Comparison of ENCODE assay signal across 12 cellular contexts in genomic region chr1:149942207-149942606, GRCh38. TPM values are rescaled to one million over a fixed set of nuclear protein-coding genes. Genes with fewer than 3 reads are reported as not detected.
DNase-seq lines count a peak whose midpoint lies in the region; ATAC-seq, FAIRE-seq and TF ChIP-seq lines count a peak whose summit lies in the region.
"Had no signal": no experiment of that assay in that cellular context is flagged by ENCODE, and none has a peak within 500 bp of the region (broad histone marks: within the 10 kb centered on the region; RNA-seq: fewer than 3 reads in every experiment).

No MANE protein-coding gene starts in this region.

- FAIRE-seq in A549 (lab: Jason Lieb, UNC) (no peak), HepG2 (lab: Jason Lieb, UNC) (peak; percentile 56)
- FAIRE-seq: colon had no signal

- DNase-seq in A549 (ENCODE audit: low read depth in 1 of 2, low spot score in 1 of 2) = peak; percentile 49 to 58
- DNase-seq in cardiac fibroblast (ENCODE audit: low read depth in 2 of 2) = peak; percentile 51 to 64
- peak; percentile 56 for DNase-seq in HepG2 (ENCODE audit: low spot score)
- no peak for DNase-seq in SW 1271 (lab: John Stamatoyannopoulos, UW)
- no peak for DNase-seq in NOMO-1 treated with dmso at 0.1 percent for 144 hours (lab: John Stamatoyannopoulos, UW; ENCODE audit: unreplicated experiment)
- DNase-seq in natural killer cell = no peak
- DNase-seq: activated CD4-positive, CD25-positive, alpha-beta regulatory T cell treated with anti-CD3 and anti-CD28 coated beads, Interleukin-2, amount 50 U/mL, for 72 hours; DMS153 had no signal

- H3K4me3 ChIP-seq in A549 = no peak overlapping the region
- H3K4me3 ChIP-seq in HUES64 (ENCODE audit: low read length) = no peak overlapping the region
- H3K4me3 ChIP-seq in cardiac fibroblast (replicated peaks in 1 of 2; ENCODE audit: low read depth in 2 of 2, low read length in 2 of 2) = no peak overlapping the region
- no peak overlapping the region for H3K4me3 ChIP-seq in HepG2 (replicated peaks in 1 of 3; ENCODE audit: insufficient read depth in 1 of 3, low read depth in 2 of 3, low read length in 3 of 3)

- H3K9ac ChIP-seq in HUES64 (ENCODE audit: low read depth, low read length) = peak overlapping the region; percentile 35; the same call in 1 of the 2 replicates
- no peak overlapping the region for H3K9ac ChIP-seq in HepG2 (ENCODE audit: insufficient read depth, low read depth, low read length)

- H3K4me1 ChIP-seq in A549 (peaks cover 37% of the 10 kb centered on the region), HUES64 (ENCODE audit: insufficient read depth, low read length) (peaks cover 49% of the 10 kb centered on the region), HepG2 (ENCODE audit: insufficient read depth, low read length) (peaks cover 33% of the 10 kb centered on the region)

- ATAC-seq in A549 (peak; percentile 43 to 69; a peak in 4 of 6 replicates), HepG2 (peak; percentile 80), HG03571 (IDR thresholded peaks at IDR 0.05; ENCODE audit: unreplicated experiment) (no peak), natural killer cell (no peak)

- H3K4me2 ChIP-seq in A549 = no peak overlapping the region
- no peak overlapping the region for H3K4me2 ChIP-seq in HepG2 (ENCODE audit: low read depth, low read length)

- peaks cover 0 to 8% of the 10 kb centered on the region in 2 donors for H3K4me1 Mint-ChIP-seq in natural killer cell

- H4K20me1 ChIP-seq in HepG2 (ENCODE audit: insufficient read depth, low read length) = no peaks in the 10 kb centered on the region

- intact Hi-C loops in HepG2 (cut with micrococcal nuclease; ENCODE audit: unreplicated experiment) = loop anchor here (1.0 kb wide), 1 partner anchor 54 kb away; no protein-coding TSS in a partner anchor
- intact Hi-C loops in natural killer cell (cut with micrococcal nuclease) = no loop called here

- H3K27me3 ChIP-seq in HUES64 (ENCODE audit: insufficient read depth, low read length) (no peaks in the 10 kb centered on the region), HepG2 (ENCODE audit: control insufficient read depth in 1 of 2, insufficient read depth in 2 of 2, low read length in 2 of 2) (no peaks in the 10 kb centered on the region)

- TF ChIP-seq RAD21 in A549 (conservative IDR thresholded peaks at IDR 0.05 in 1 of 2, IDR thresholded peaks at IDR 0.05 in 1 of 2) (peak; percentile 33 to 39; a peak in 3 of 5 replicates), HepG2 (CRISPR knock-in tag; IDR thresholded peaks at IDR 0.05) (peak; percentile 22; the same call in 1 of the 2 replicates)

- no peak overlapping the region for H3K27ac Mint-ChIP-seq in natural killer cell

- CTCF ChIA-PET in A549 (lab: Yijun Ruan, JAX) = interaction anchor here (0.5 to 2.4 kb wide), 9 partner anchors 9 to 245 kb away, joined by 3 to 9 read pairs (median 4); a partner anchor contains a TSS
- CTCF ChIA-PET in HepG2 (lab: Yijun Ruan, JAX; ENCODE audit: low intra/inter-chr PET ratio, low total read pairs) = interaction anchor here (1.3 kb wide), 1 partner anchor 54 kb away, joined by 6 read pairs; no protein-coding TSS in a partner anchor

- H3K4me3 Mint-ChIP-seq in natural killer cell = no peak overlapping the region
- H3K4me3 Mint-ChIP-seq: stimulated activated naive CD8-positive, alpha-beta T cell treated with anti-CD3 and anti-CD28 coated beads, Interleukin-15, Interleukin-2, amounts not matched to agents 100 ng/mL and 50 ng/mL, for 24 hours had no signal

- in situ Hi-C loops in HepG2 (cut with HindIII; ENCODE audit: extremely low pct_ligation_motif_present, low pct_unique_long_range_greater_than_20kb) = no loop called here

- H3K27ac ChIP-seq in A549 (no peak overlapping the region), HUES64 (ENCODE audit: low read depth, low read length) (no peak overlapping the region; the same call in none of the 2 replicates), HepG2 (ENCODE audit: extremely low read length, insufficient read depth, low read length) (no peak overlapping the region)

- peaks cover 26% of the 10 kb centered on the region for H3K36me3 ChIP-seq in HUES64 (ENCODE audit: insufficient read depth, low read length)
- peaks cover 5 to 22% of the 10 kb centered on the region in 2 experiments; a peak in 3 of 5 replicates for H3K36me3 ChIP-seq in HepG2 (replicated peaks in 1 of 2; ENCODE audit: control insufficient read depth in 1 of 2, insufficient read depth in 2 of 2, low read length in 2 of 2)

- no peaks in the 10 kb centered on the region for H3K27me3 Mint-ChIP-seq in natural killer cell (ENCODE audit: low read depth in 2 of 2)
- H3K27me3 Mint-ChIP-seq: stimulated activated naive CD8-positive, alpha-beta T cell treated with anti-CD3 and anti-CD28 coated beads, Interleukin-15, Interleukin-2, amounts not matched to agents 100 ng/mL and 50 ng/mL, for 24 hours had no signal

- no peaks in the 10 kb centered on the region for H3K79me2 ChIP-seq in HepG2 (ENCODE audit: insufficient read depth, low read length)

- no peaks in the 10 kb centered on the region for H3K9me3 ChIP-seq in A549
- H3K9me3 ChIP-seq in HUES64 (ENCODE audit: insufficient read depth, low read depth, low read length) = no peaks in the 10 kb centered on the region
- H3K9me3 ChIP-seq in HepG2 (ENCODE audit: low read length) = no peaks in the 10 kb centered on the region

- POLR2A ChIA-PET in A549 (lab: Yijun Ruan, JAX) = interaction anchor here (1.5 kb wide), 1 partner anchor 55 kb away, joined by 16 read pairs; a partner anchor contains a TSS
- POLR2A ChIA-PET in HepG2 (lab: Yijun Ruan, JAX) = interaction anchor here (1.1 to 1.7 kb wide), 2 partner anchors 54 to 69 kb away, joined by 3 to 22 read pairs; partner anchors contain the start of gene OTUD7B

- H3K9me3 Mint-ChIP-seq in natural killer cell = no peaks in the 10 kb centered on the region
- H3K9me3 Mint-ChIP-seq: stimulated activated naive CD8-positive, alpha-beta T cell treated with anti-CD3 and anti-CD28 coated beads, Interleukin-15, Interleukin-2, amounts not matched to agents 100 ng/mL and 50 ng/mL, for 24 hours had no signal

- no TSS peak for BruUV-seq in HepG2 (replicated peaks; lab: Mats Ljungman, UMichigan)

- peaks cover 11% of the 10 kb centered on the region for H3K36me3 Mint-ChIP-seq in natural killer cell

- 57% methylated on average over 5 of the region's 5 CpGs for WGBS in A549 (ENCODE audit: missing lambda C conversion rate)
- 70% methylated on average over 4 of the region's 5 CpGs for WGBS in HUES64
- 44% methylated on average over 5 of the region's 5 CpGs for WGBS in HepG2 (ENCODE audit: low lambda C conversion rate)

- no peak overlapping the region for H2AFZ ChIP-seq in HepG2 (ENCODE audit: low read length)

- no peak for TF ChIP-seq EP300 in A549 (IDR thresholded peaks at IDR 0.05)
- TF ChIP-seq EP300 in HepG2 (IDR thresholded peaks at IDR 0.05; ENCODE audit: low read depth in 2 of 2, low read length in 2 of 2) = no peak
- no peak for TF ChIP-seq EP300 in HepG2 (CRISPR knock-in tag; IDR thresholded peaks at IDR 0.05; ENCODE audit: borderline replicate concordance)

- no peak for TF ChIP-seq POLR2A in A549 (IDR thresholded peaks at IDR 0.05; ENCODE audit: low read length)
- no peak for TF ChIP-seq POLR2A in HepG2 (IDR thresholded peaks at IDR 0.05; ENCODE audit: insufficient read depth in 1 of 2, low read depth in 2 of 2, low read length in 2 of 2)

- no peak; the same call in 1 of the 3 replicates for TF ChIP-seq CTCF in A549 (IDR thresholded peaks at IDR 0.05)
- peak; percentile 32 for TF ChIP-seq CTCF in cardiac fibroblast (IDR thresholded peaks at IDR 0.05; ENCODE audit: low read depth, low read length)
- TF ChIP-seq CTCF in HepG2 (CRISPR knock-in tag; IDR thresholded peaks at IDR 0.05) = peak; percentile 64
- TF ChIP-seq CTCF in natural killer cell (IDR thresholded peaks at IDR 0.05) = no peak

RNA-seq across cellular contexts. Expression of gene MTMR11, which starts 5.5 kb away (rescaled TPM):
- polyA plus RNA-seq in A549 (2011; rRNA removed) (31.2 and 34.8 TPM in 2 replicates), A549 (2017; fragmentation: RNase III; extraction: RNeasy Plus Mini Kit Qiagen cat#74134 plus additional on column Dnase treatment) (10.9 to 16.2 TPM (median 14.5 TPM) in 3 replicates), HepG2 (2011; rRNA removed) (2.8 and 4.0 TPM in 2 replicates)
- polyA plus RNA-seq in A549 (2012; cell fraction: cytosol; rRNA removed) = 9.7 and 11.3 TPM in 2 replicates
- 40.4 and 50.0 TPM in 2 replicates for polyA plus RNA-seq in A549 (2012; cell fraction: nucleus; rRNA removed)
- polyA minus RNA-seq in A549 (2011; rRNA and poly(A)+ RNA removed) = 50.3 and 50.4 TPM in 2 replicates
- 2.0 TPM for polyA plus RNA-seq in HUES64 (2013, experiment 1 of 2)
- 1.8 TPM for polyA plus RNA-seq in HUES64 (2013, experiment 2 of 2)
- total RNA-seq in HepG2 (2016; rRNA removed; fragmentation: Illumina TruSeq; extraction: Trizol) (0.27 and 0.49 TPM in 2 replicates), natural killer cell (1 to 10 TPM; 1.8 to 3.0 (median 2.9) TPM)
- total RNA-seq in HepG2 (2016; cell fraction: cytosol; rRNA removed; fragmentation: Illumina TruSeq; extraction: Trizol; ENCODE audit: low read depth) = not detected in 2 replicates
- 0.48 and 0.61 TPM in 2 replicates for total RNA-seq in HepG2 (2016; cell fraction: insoluble cytoplasmic fraction; rRNA removed; fragmentation: Illumina TruSeq; extraction: Trizol)
- 0.09 and 0.28 TPM in 2 replicates for total RNA-seq in HepG2 (2016; cell fraction: membrane; rRNA removed; fragmentation: Illumina TruSeq; extraction: Trizol)
- total RNA-seq in HepG2 (2016; cell fraction: nucleus; rRNA removed; fragmentation: Illumina TruSeq; extraction: Trizol) = 0.65 and 0.72 TPM in 2 replicates
- polyA plus RNA-seq in HepG2 (2011; cell fraction: cytosol; rRNA removed) = 1.5 and 2.7 TPM in 2 replicates
- polyA plus RNA-seq in HepG2 (2011; cell fraction: nucleus; rRNA removed) = 10.8 and 17.5 TPM in 2 replicates
- polyA plus RNA-seq in HepG2 (2012) = 2.8 and 4.1 TPM in 2 replicates
- polyA plus RNA-seq in HepG2 (2016; cell fraction: cytosol; fragmentation: Illumina TruSeq; extraction: Trizol; ENCODE audit: low read depth) = 0.11 TPM in 1 of 2 replicates, not detected in the other
- polyA plus RNA-seq in HepG2 (2016; cell fraction: insoluble cytoplasmic fraction; fragmentation: Illumina TruSeq; extraction: Trizol; ENCODE audit: low read depth) = 0.31 and 0.47 TPM in 2 replicates
- 0.16 TPM in 1 of 2 replicates, not detected in the other for polyA plus RNA-seq in HepG2 (2016; cell fraction: membrane; fragmentation: Illumina TruSeq; extraction: Trizol; ENCODE audit: low read depth)
- polyA plus RNA-seq in HepG2 (2016; cell fraction: nucleus; fragmentation: Illumina TruSeq; extraction: Trizol; ENCODE audit: insufficient read depth, low read depth) = 1.5 and 2.0 TPM in 2 replicates
- polyA minus RNA-seq in HepG2 (2011; rRNA and poly(A)+ RNA removed; ENCODE audit: low replicate concordance) = 4.0 and 9.4 TPM in 2 replicates
- polyA minus RNA-seq in HepG2 (2011; cell fraction: cytosol; rRNA and poly(A)+ RNA removed) = 0.89 and 1.3 TPM in 2 replicates
- 5.4 and 10.2 TPM in 2 replicates for polyA minus RNA-seq in HepG2 (2011; cell fraction: nucleus; rRNA and poly(A)+ RNA removed)

RNA-seq across cellular contexts. Expression of gene SF3B4, which starts 14.6 kb away (rescaled TPM):
- polyA plus RNA-seq in A549 (2011; rRNA removed) (71.2 and 95.1 TPM in 2 replicates), A549 (2017; fragmentation: RNase III; extraction: RNeasy Plus Mini Kit Qiagen cat#74134 plus additional on column Dnase treatment) (92.3 to 97.7 TPM (median 94.6 TPM) in 3 replicates), HepG2 (2011; rRNA removed) (13.8 and 14.6 TPM in 2 replicates)
- polyA plus RNA-seq in A549 (2012; cell fraction: cytosol; rRNA removed) = 72.5 and 101 TPM in 2 replicates
- polyA plus RNA-seq in A549 (2012; cell fraction: nucleus; rRNA removed) = 146 TPM in 2 replicates
- 73.2 and 78.5 TPM in 2 replicates for polyA minus RNA-seq in A549 (2011; rRNA and poly(A)+ RNA removed)
- polyA plus RNA-seq in HUES64 (2013, experiment 1 of 2) = 87.5 TPM
- polyA plus RNA-seq in HUES64 (2013, experiment 2 of 2) = 85.1 TPM
- total RNA-seq in HepG2 (2016; rRNA removed; fragmentation: Illumina TruSeq; extraction: Trizol) (14.8 and 24.6 TPM in 2 replicates), natural killer cell (10 to 100 TPM; 67.3 to 73.7 (median 68.5) TPM)
- 3.4 and 4.9 TPM in 2 replicates for total RNA-seq in HepG2 (2016; cell fraction: cytosol; rRNA removed; fragmentation: Illumina TruSeq; extraction: Trizol; ENCODE audit: low read depth)
- total RNA-seq in HepG2 (2016; cell fraction: insoluble cytoplasmic fraction; rRNA removed; fragmentation: Illumina TruSeq; extraction: Trizol) = 11.6 and 24.9 TPM in 2 replicates
- total RNA-seq in HepG2 (2016; cell fraction: membrane; rRNA removed; fragmentation: Illumina TruSeq; extraction: Trizol) = 10.3 and 11.6 TPM in 2 replicates
- total RNA-seq in HepG2 (2016; cell fraction: nucleus; rRNA removed; fragmentation: Illumina TruSeq; extraction: Trizol) = 11.4 and 16.3 TPM in 2 replicates
- polyA plus RNA-seq in HepG2 (2011; cell fraction: cytosol; rRNA removed) = 9.1 and 10.1 TPM in 2 replicates
- 10.6 and 12.6 TPM in 2 replicates for polyA plus RNA-seq in HepG2 (2011; cell fraction: nucleus; rRNA removed)
- 36.2 and 39.4 TPM in 2 replicates for polyA plus RNA-seq in HepG2 (2012)
- polyA plus RNA-seq in HepG2 (2016; cell fraction: cytosol; fragmentation: Illumina TruSeq; extraction: Trizol; ENCODE audit: low read depth) = 11.3 and 13.8 TPM in 2 replicates
- polyA plus RNA-seq in HepG2 (2016; cell fraction: insoluble cytoplasmic fraction; fragmentation: Illumina TruSeq; extraction: Trizol; ENCODE audit: low read depth) = 37.5 and 53.9 TPM in 2 replicates
- 17.3 and 22.1 TPM in 2 replicates for polyA plus RNA-seq in HepG2 (2016; cell fraction: membrane; fragmentation: Illumina TruSeq; extraction: Trizol; ENCODE audit: low read depth)
- 28.9 and 31.3 TPM in 2 replicates for polyA plus RNA-seq in HepG2 (2016; cell fraction: nucleus; fragmentation: Illumina TruSeq; extraction: Trizol; ENCODE audit: insufficient read depth, low read depth)
- 14.9 and 44.2 TPM in 2 replicates for polyA minus RNA-seq in HepG2 (2011; rRNA and poly(A)+ RNA removed; ENCODE audit: low replicate concordance)
- polyA minus RNA-seq in HepG2 (2011; cell fraction: cytosol; rRNA and poly(A)+ RNA removed) = 14.8 and 15.7 TPM in 2 replicates
- 12.9 and 16.2 TPM in 2 replicates for polyA minus RNA-seq in HepG2 (2011; cell fraction: nucleus; rRNA and poly(A)+ RNA removed)

RNA-seq across cellular contexts. Expression of gene SV2A, which starts 24.6 kb away (rescaled TPM):
- polyA plus RNA-seq in A549 (2011; rRNA removed) (0.04 and 0.05 TPM in 2 replicates), A549 (2017; fragmentation: RNase III; extraction: RNeasy Plus Mini Kit Qiagen cat#74134 plus additional on column Dnase treatment) (0.07 to 0.13 TPM (median 0.08 TPM) in 3 replicates), HepG2 (2011; rRNA removed) (1.9 and 3.3 TPM in 2 replicates)
- polyA plus RNA-seq in A549 (2012; cell fraction: cytosol; rRNA removed) = 0.12 TPM in 2 replicates
- 0.37 and 0.62 TPM in 2 replicates for polyA plus RNA-seq in A549 (2012; cell fraction: nucleus; rRNA removed)
- polyA minus RNA-seq in A549 (2011; rRNA and poly(A)+ RNA removed) = 0.10 and 0.17 TPM in 2 replicates
- polyA plus RNA-seq in HUES64 (2013, experiment 1 of 2) = 36.8 TPM
- polyA plus RNA-seq in HUES64 (2013, experiment 2 of 2) = 37.2 TPM
- total RNA-seq in HepG2 (2016; rRNA removed; fragmentation: Illumina TruSeq; extraction: Trizol) (0.45 and 0.84 TPM in 2 replicates), natural killer cell (1 to 10 TPM in 2 of 3 donors, under 1 TPM in 1; 0.73 to 3.9 (median 1.3) TPM)
- total RNA-seq in HepG2 (2016; cell fraction: cytosol; rRNA removed; fragmentation: Illumina TruSeq; extraction: Trizol; ENCODE audit: low read depth) = 0.10 and 0.18 TPM in 2 replicates
- 0.55 and 0.89 TPM in 2 replicates for total RNA-seq in HepG2 (2016; cell fraction: insoluble cytoplasmic fraction; rRNA removed; fragmentation: Illumina TruSeq; extraction: Trizol)
- 0.22 and 0.34 TPM in 2 replicates for total RNA-seq in HepG2 (2016; cell fraction: membrane; rRNA removed; fragmentation: Illumina TruSeq; extraction: Trizol)
- total RNA-seq in HepG2 (2016; cell fraction: nucleus; rRNA removed; fragmentation: Illumina TruSeq; extraction: Trizol) = 0.84 and 1.3 TPM in 2 replicates
- 2.0 and 3.0 TPM in 2 replicates for polyA plus RNA-seq in HepG2 (2011; cell fraction: cytosol; rRNA removed)
- 3.7 and 5.5 TPM in 2 replicates for polyA plus RNA-seq in HepG2 (2011; cell fraction: nucleus; rRNA removed)
- 1.8 and 4.2 TPM in 2 replicates for polyA plus RNA-seq in HepG2 (2012)
- polyA plus RNA-seq in HepG2 (2016; cell fraction: cytosol; fragmentation: Illumina TruSeq; extraction: Trizol; ENCODE audit: low read depth) = 0.05 and 0.08 TPM in 2 replicates
- 0.45 and 0.50 TPM in 2 replicates for polyA plus RNA-seq in HepG2 (2016; cell fraction: insoluble cytoplasmic fraction; fragmentation: Illumina TruSeq; extraction: Trizol; ENCODE audit: low read depth)
- polyA plus RNA-seq in HepG2 (2016; cell fraction: membrane; fragmentation: Illumina TruSeq; extraction: Trizol; ENCODE audit: low read depth) = 0.13 and 0.18 TPM in 2 replicates
- 1.7 and 2.1 TPM in 2 replicates for polyA plus RNA-seq in HepG2 (2016; cell fraction: nucleus; fragmentation: Illumina TruSeq; extraction: Trizol; ENCODE audit: insufficient read depth, low read depth)
- 0.19 and 5.4 TPM in 2 replicates for polyA minus RNA-seq in HepG2 (2011; rRNA and poly(A)+ RNA removed; ENCODE audit: low replicate concordance)
- 1.5 and 1.9 TPM in 2 replicates for polyA minus RNA-seq in HepG2 (2011; cell fraction: cytosol; rRNA and poly(A)+ RNA removed)
- polyA minus RNA-seq in HepG2 (2011; cell fraction: nucleus; rRNA and poly(A)+ RNA removed) = 2.1 and 2.9 TPM in 2 replicates

RNA-seq across cellular contexts. Expression of gene BOLA1, which starts 42.8 kb away (rescaled TPM):
- 26.7 and 27.5 TPM in 2 replicates for polyA plus RNA-seq in A549 (2011; rRNA removed)
- polyA plus RNA-seq in A549 (2012; cell fraction: cytosol; rRNA removed) = 52.7 and 54.8 TPM in 2 replicates
- polyA plus RNA-seq in A549 (2012; cell fraction: nucleus; rRNA removed) = 39.5 and 45.1 TPM in 2 replicates
- polyA plus RNA-seq in A549 (2017; fragmentation: RNase III; extraction: RNeasy Plus Mini Kit Qiagen cat#74134 plus additional on column Dnase treatment) = 22.8 to 25.4 TPM (median 23.7 TPM) in 3 replicates
- 2.6 and 2.8 TPM in 2 replicates for polyA minus RNA-seq in A549 (2011; rRNA and poly(A)+ RNA removed)
- 3.7 TPM for polyA plus RNA-seq in HUES64 (2013, experiment 1 of 2)
- 5.2 TPM for polyA plus RNA-seq in HUES64 (2013, experiment 2 of 2)
- 3.1 and 4.2 TPM in 2 replicates for total RNA-seq in HepG2 (2016; rRNA removed; fragmentation: Illumina TruSeq; extraction: Trizol)
- total RNA-seq in HepG2 (2016; cell fraction: cytosol; rRNA removed; fragmentation: Illumina TruSeq; extraction: Trizol; ENCODE audit: low read depth) = 2.1 and 2.4 TPM in 2 replicates
- total RNA-seq in HepG2 (2016; cell fraction: insoluble cytoplasmic fraction; rRNA removed; fragmentation: Illumina TruSeq; extraction: Trizol) = 3.6 and 3.9 TPM in 2 replicates
- total RNA-seq in HepG2 (2016; cell fraction: membrane; rRNA removed; fragmentation: Illumina TruSeq; extraction: Trizol) = 2.0 and 2.7 TPM in 2 replicates
- 3.2 and 3.5 TPM in 2 replicates for total RNA-seq in HepG2 (2016; cell fraction: nucleus; rRNA removed; fragmentation: Illumina TruSeq; extraction: Trizol)
- 2.9 and 3.2 TPM in 2 replicates for polyA plus RNA-seq in HepG2 (2011; rRNA removed)
- 2.9 and 4.8 TPM in 2 replicates for polyA plus RNA-seq in HepG2 (2011; cell fraction: cytosol; rRNA removed)
- 8.1 and 8.9 TPM in 2 replicates for polyA plus RNA-seq in HepG2 (2011; cell fraction: nucleus; rRNA removed)
- polyA plus RNA-seq in HepG2 (2012) = 2.5 and 2.8 TPM in 2 replicates
- polyA plus RNA-seq in HepG2 (2016; cell fraction: cytosol; fragmentation: Illumina TruSeq; extraction: Trizol; ENCODE audit: low read depth) = 2.0 and 2.6 TPM in 2 replicates
- 3.3 and 5.4 TPM in 2 replicates for polyA plus RNA-seq in HepG2 (2016; cell fraction: insoluble cytoplasmic fraction; fragmentation: Illumina TruSeq; extraction: Trizol; ENCODE audit: low read depth)
- polyA plus RNA-seq in HepG2 (2016; cell fraction: membrane; fragmentation: Illumina TruSeq; extraction: Trizol; ENCODE audit: low read depth) = 2.5 and 2.8 TPM in 2 replicates
- polyA plus RNA-seq in HepG2 (2016; cell fraction: nucleus; fragmentation: Illumina TruSeq; extraction: Trizol; ENCODE audit: insufficient read depth, low read depth) = 4.8 TPM in 2 replicates
- polyA minus RNA-seq in HepG2 (2011; rRNA and poly(A)+ RNA removed; ENCODE audit: low replicate concordance) = 1.4 and 3.8 TPM in 2 replicates
- 0.79 TPM in 1 of 2 replicates, not detected in the other for polyA minus RNA-seq in HepG2 (2011; cell fraction: cytosol; rRNA and poly(A)+ RNA removed)
- 1.4 and 1.9 TPM in 2 replicates for polyA minus RNA-seq in HepG2 (2011; cell fraction: nucleus; rRNA and poly(A)+ RNA removed)
- total RNA-seq in natural killer cell = 1 to 10 TPM; 7.0 to 8.3 (median 7.9) TPM

Comparison
In these comparisons a context has a peak if more than half of its experiments do, and no peak if none do; other contexts are left out.
1. ATAC-seq: peak in A549 (2 of 2) and HepG2 (single experiment); none in HG03571 (single experiment) and natural killer cell (0 of 3).
2. DNase-seq: peak in A549 (2 of 2), cardiac fibroblast (2 of 2) and HepG2 (single experiment); none in SW 1271 (0 of 2), NOMO-1 treated with dmso at 0.1 percent for 144 hours (single experiment) and natural killer cell (single experiment).
3. CTCF ChIP-seq: peak in cardiac fibroblast (single experiment) and HepG2 (single experiment); none in A549 (single experiment) and natural killer cell (single experiment).
4. Of the 38 proteins assayed by ChIP-seq in both HepG2 and A549: peak only in HepG2: CTCF and SMC3; only in A549: none; in both: RAD21; in neither: 35.